8 cellular contexts compared by ENCODE assay signal in the genomic region with DNA sequence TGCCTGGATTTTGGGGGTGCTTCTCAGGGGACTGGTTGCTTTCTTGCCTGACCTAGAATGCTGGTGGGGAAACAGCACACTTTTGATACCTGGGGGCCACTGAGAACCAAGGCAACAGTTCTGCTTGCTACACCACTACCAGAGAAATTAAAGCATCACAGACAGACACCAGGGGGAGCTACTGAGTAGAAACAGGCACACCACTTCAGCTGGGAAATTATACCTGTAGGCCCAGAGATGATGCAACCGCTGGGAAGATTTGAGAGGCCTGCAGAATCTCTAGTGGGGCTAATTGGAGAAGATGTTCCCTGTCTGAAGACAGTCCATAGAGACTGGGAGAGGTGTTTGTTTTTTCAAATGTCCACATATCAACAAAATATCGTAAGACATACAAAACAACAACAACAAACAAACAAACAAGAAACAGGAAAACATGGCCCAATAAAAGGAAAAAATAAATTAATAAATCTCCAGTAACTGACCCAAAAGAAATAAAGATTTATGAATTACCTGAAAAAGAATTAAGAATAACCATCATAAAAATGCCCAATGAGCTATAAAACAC.
DNase-seq lines count a peak whose midpoint lies in the region; ATAC-seq and TF ChIP-seq lines count a peak whose summit lies in the region.

No MANE protein-coding gene starts in this region.

- H3K36me3 Mint-ChIP-seq in stimulated activated memory B cell treated with anti-CD40 and anti-IgM and Interleukin-4, amounts not matched to agents 10 μg/mL and 1 μg/mL and 100 μg/mL, for 72 hours = no peaks in the 10 kb centered on the region

- H3K9me2 ChIP-seq in PC-3 (replicated peaks; ENCODE audit: low read length) = no peaks in the 10 kb centered on the region

- no TSS peak for BruUV-seq in PC-3 (replicated peaks; lab: Mats Ljungman, UMichigan)

- DNase-seq in CD1c-positive myeloid dendritic cell (ENCODE audit: extremely low spot score) (peak; percentile 71), PC-3 (peak; percentile 86), T47D (ENCODE audit: low read depth in 1 of 2, low spot score in 1 of 2) (peak; percentile 48 to 86), kidney tubule cell (ENCODE audit: low spot score) (peak; percentile 76), T1000 (lab: John Stamatoyannopoulos, UW) (no peak)

- H3F3A ChIP-seq in PC-3 (ENCODE audit: low read length, unreplicated experiment) = no peaks in the 10 kb centered on the region

- TF ChIP-seq CTCF in KMS-11 (conservative IDR thresholded peaks at IDR 0.05; ENCODE audit: low read depth, low read length) = peak; percentile 71
- peak; percentile 90 for TF ChIP-seq CTCF in PC-3 (conservative IDR thresholded peaks at IDR 0.05; ENCODE audit: low read depth, low read length)

- no peak overlapping the region for H3K4me3 ChIP-seq in KMS-11 (IDR thresholded peaks at IDR 0.05; ENCODE audit: insufficient read depth, low read depth, low read length)
- H3K4me3 ChIP-seq in PC-3 (ENCODE audit: low read length) = no peak overlapping the region

- ATAC-seq in GM18868 (IDR thresholded peaks at IDR 0.05; ENCODE audit: unreplicated experiment) = peak; percentile 74
- peak; percentile 93 for ATAC-seq in PC-3
- peak; percentile 72 for ATAC-seq in stimulated activated memory B cell treated with anti-CD40 and anti-IgM and Interleukin-4, amounts not matched to agents 10 μg/mL and 1 μg/mL and 100 μg/mL, for 72 hours

- H3K4me2 ChIP-seq in KMS-11 = no peak overlapping the region
- no peak overlapping the region for H3K4me2 ChIP-seq in PC-3 (ENCODE audit: low read length)

- no peak overlapping the region for H3K27ac ChIP-seq in KMS-11
- no peak overlapping the region for H3K27ac ChIP-seq in PC-3 (ENCODE audit: low read length)

- no peak overlapping the region for H2AFZ ChIP-seq in KMS-11 (ENCODE audit: low read depth)
- H2AFZ ChIP-seq in PC-3 (ENCODE audit: low read length) = no peak overlapping the region

- no peak overlapping the region for H3K9ac ChIP-seq in KMS-11
- no peak overlapping the region for H3K9ac ChIP-seq in PC-3 (ENCODE audit: low read length)

- no peaks in the 10 kb centered on the region for H3K9me3 Mint-ChIP-seq in stimulated activated memory B cell treated with anti-CD40 and anti-IgM and Interleukin-4, amounts not matched to agents 10 μg/mL and 1 μg/mL and 100 μg/mL, for 72 hours

- intact Hi-C loops in PC-3 (cut with micrococcal nuclease) = loop anchor here (1.0 kb wide), 2 partner anchors 34 to 175 kb away; no protein-coding TSS in a partner anchor

- H3K79me2 ChIP-seq in KMS-11 (ENCODE audit: insufficient read depth, low read depth) (no peaks in the 10 kb centered on the region), PC-3 (ENCODE audit: low read length) (no peaks in the 10 kb centered on the region)

- peaks cover 18% of the 10 kb centered on the region for H3K27me3 Mint-ChIP-seq in stimulated activated memory B cell treated with anti-CD40 and anti-IgM and Interleukin-4, amounts not matched to agents 10 μg/mL and 1 μg/mL and 100 μg/mL, for 72 hours

- H3K4me1 ChIP-seq in KMS-11 (ENCODE audit: low read depth, poor library complexity, severe bottlenecking) (no peaks in the 10 kb centered on the region), PC-3 (ENCODE audit: insufficient read depth, low read length) (no peaks in the 10 kb centered on the region)

- no peak overlapping the region for H3K27ac Mint-ChIP-seq in stimulated activated memory B cell treated with anti-CD40 and anti-IgM and Interleukin-4, amounts not matched to agents 10 μg/mL and 1 μg/mL and 100 μg/mL, for 72 hours

- in situ Hi-C loops in T47D (cut with HindIII; ENCODE audit: low pct_unique_long_range_greater_than_20kb, low sequenced_read_pairs) = no loop called here

- no peaks in the 10 kb centered on the region for H3K9me3 ChIP-seq in PC-3 (ENCODE audit: low read length)

- POLR2A ChIA-PET in PC-3 (lab: Charles Lee; ENCODE audit: unreplicated experiment) = no interaction called here

- H3K27me3 ChIP-seq in KMS-11 (ENCODE audit: insufficient read depth, low read depth) = no peaks in the 10 kb centered on the region
- peaks cover 24% of the 10 kb centered on the region for H3K27me3 ChIP-seq in PC-3 (ENCODE audit: low read length)

- CTCF ChIA-PET in PC-3 (lab: Charles Lee) = interaction anchor here (1.0 kb wide), 1 partner anchor 64 kb away, joined by 4 read pairs; no protein-coding TSS in a partner anchor

- no peaks in the 10 kb centered on the region for H3K4me1 Mint-ChIP-seq in stimulated activated memory B cell treated with anti-CD40 and anti-IgM and Interleukin-4, amounts not matched to agents 10 μg/mL and 1 μg/mL and 100 μg/mL, for 72 hours

- H4K20me1 ChIP-seq in KMS-11 (ENCODE audit: insufficient read depth) (no peaks in the 10 kb centered on the region), PC-3 (ENCODE audit: low read length) (no peaks in the 10 kb centered on the region)

- H3K36me3 ChIP-seq in KMS-11 (ENCODE audit: insufficient read depth) (no peaks in the 10 kb centered on the region), PC-3 (ENCODE audit: low read depth, low read length) (no peaks in the 10 kb centered on the region)

- no peak overlapping the region for H3K4me3 Mint-ChIP-seq in stimulated activated memory B cell treated with anti-CD40 and anti-IgM and Interleukin-4, amounts not matched to agents 10 μg/mL and 1 μg/mL and 100 μg/mL, for 72 hours
